ENCODE assay signal across 17 cellular contexts in the genomic region with DNA sequence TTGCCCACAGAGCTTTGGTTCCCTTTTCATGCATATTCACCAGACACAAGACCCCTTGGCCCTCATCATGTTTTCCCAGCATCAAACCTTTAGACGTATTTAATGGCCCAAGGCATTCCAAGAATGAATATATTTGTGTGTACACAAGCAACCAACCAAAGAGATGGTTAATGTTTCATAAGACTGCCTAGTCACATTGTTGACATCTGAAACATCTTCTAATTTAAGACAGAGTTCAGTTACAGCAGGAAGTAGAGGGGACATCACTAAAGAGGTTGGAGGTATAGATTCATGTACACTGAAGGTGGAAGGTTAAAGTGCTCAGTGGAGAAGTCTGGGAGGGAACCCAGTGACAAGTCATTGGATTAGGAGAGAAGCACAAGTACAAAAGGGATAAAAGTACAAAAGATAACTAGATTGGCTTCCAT. TPM values are rescaled to one million over a fixed set of nuclear protein-coding genes. Genes with fewer than 3 reads are reported as not detected.
DNase-seq lines count a peak whose midpoint lies in the region; ATAC-seq and FAIRE-seq lines count a peak whose summit lies in the region.
"Had no signal": no experiment of that assay in that cellular context is flagged by ENCODE, and none has a peak within 500 bp of the region (broad histone marks: within the 10 kb centered on the region; RNA-seq: fewer than 3 reads in every experiment).

No MANE protein-coding gene starts in this region.

- ATAC-seq in GM19463 (IDR thresholded peaks at IDR 0.05; ENCODE audit: unreplicated experiment) (peak; percentile 67), HG03045 (IDR thresholded peaks at IDR 0.05; ENCODE audit: unreplicated experiment) (no peak)
- ATAC-seq: activated CD4-positive, alpha-beta T cell treated with anti-CD3 and anti-CD28 coated beads for 36 hours; stimulated activated naive CD8-positive, alpha-beta T cell treated with anti-CD3 and anti-CD28 coated beads, Interleukin-15, amount 100 ng/mL, for 72 hours had no signal

- intact Hi-C loops in activated naive CD4-positive, alpha-beta T cell treated with anti-CD3 and anti-CD28 coated beads for 36 hours (cut with micrococcal nuclease): no loop called here

- no peaks in the 10 kb centered on the region for H3K27me3 Mint-ChIP-seq in activated naive CD4-positive, alpha-beta T cell treated with anti-CD3 and anti-CD28 coated beads for 36 hours (ENCODE audit: low read depth)
- H3K27me3 Mint-ChIP-seq: activated CD4-positive, alpha-beta T cell treated with anti-CD3 and anti-CD28 coated beads for 36 hours; stimulated activated naive CD8-positive, alpha-beta T cell treated with anti-CD3 and anti-CD28 coated beads, Interleukin-15, amount 100 ng/mL, for 72 hours had no signal

- peak; percentile 85 for DNase-seq in ACHN
- peak; percentile 94 for DNase-seq in RCC 7860 (ENCODE audit: low spot score)
- peak; percentile 97 for DNase-seq in kidney glomerular epithelial cell (lab: John Stamatoyannopoulos, UW)
- DNase-seq in HTR-8/SVneo (ENCODE audit: insufficient read length, low spot score): no peak
- no peak for DNase-seq in H4 (ENCODE audit: low spot score)
- no peak for DNase-seq in activated naive CD4-positive, alpha-beta T cell treated with anti-CD3 and anti-CD28 coated beads for 36 hours
- DNase-seq: activated CD4-positive, alpha-beta T cell treated with anti-CD3 and anti-CD28 coated beads for 36 hours; activated gamma-delta T cell treated with Interleukin-2 at 50 U/mL for 16 hours; colonic mucosa; NCI-H1694 treated with DMSO at 0.1 percent for 48 hours; NCI-H510A treated with DMSO at 0.1 percent for 48 hours; stimulated activated naive CD8-positive, alpha-beta T cell treated with anti-CD3 and anti-CD28 coated beads, Interleukin-15, amount 100 ng/mL, for 72 hours; T1000; upper lobe of left lung had no signal

- H3K4me1 Mint-ChIP-seq in activated naive CD4-positive, alpha-beta T cell treated with anti-CD3 and anti-CD28 coated beads for 36 hours (ENCODE audit: low read depth): peaks cover 12% of the 10 kb centered on the region

- no peak overlapping the region for H3K4me3 Mint-ChIP-seq in activated naive CD4-positive, alpha-beta T cell treated with anti-CD3 and anti-CD28 coated beads for 36 hours
- H3K4me3 Mint-ChIP-seq: activated CD4-positive, alpha-beta T cell treated with anti-CD3 and anti-CD28 coated beads for 36 hours; neural crest cell; stimulated activated naive CD8-positive, alpha-beta T cell treated with anti-CD3 and anti-CD28 coated beads, Interleukin-15, amount 100 ng/mL, for 72 hours had no signal

- no peak overlapping the region for H3K27ac Mint-ChIP-seq in activated naive CD4-positive, alpha-beta T cell treated with anti-CD3 and anti-CD28 coated beads for 36 hours
- H3K27ac Mint-ChIP-seq: activated CD4-positive, alpha-beta T cell treated with anti-CD3 and anti-CD28 coated beads for 36 hours; stimulated activated naive CD8-positive, alpha-beta T cell treated with anti-CD3 and anti-CD28 coated beads, Interleukin-15, amount 100 ng/mL, for 72 hours had no signal

- H3K36me3 Mint-ChIP-seq in activated naive CD4-positive, alpha-beta T cell treated with anti-CD3 and anti-CD28 coated beads for 36 hours (ENCODE audit: low read depth): peaks cover 8% of the 10 kb centered on the region

- no peaks in the 10 kb centered on the region for H3K9me3 Mint-ChIP-seq in activated naive CD4-positive, alpha-beta T cell treated with anti-CD3 and anti-CD28 coated beads for 36 hours
- H3K9me3 Mint-ChIP-seq: neural crest cell; stimulated activated naive CD8-positive, alpha-beta T cell treated with anti-CD3 and anti-CD28 coated beads, Interleukin-15, amount 100 ng/mL, for 72 hours had no signal

- FAIRE-seq in RCC 7860 (lab: Jason Lieb, UNC): peak; percentile 98
- no peak for FAIRE-seq in HTR-8/SVneo (lab: Jason Lieb, UNC)

- in situ Hi-C loops in ACHN (cut with HindIII; ENCODE audit: low pct_ligation_motif_present, low pct_unique_long_range_greater_than_20kb, low sequenced_read_pairs): no loop called here

- CTCF ChIA-PET in activated naive CD4-positive, alpha-beta T cell treated with anti-CD3 and anti-CD28 coated beads for 36 hours (lab: Charles Lee): interaction anchor here (0.6 kb wide), 1 partner anchor 234 kb away, joined by 5 read pairs; no protein-coding TSS in a partner anchor

RNA-seq across cellular contexts. Expression of a gene that starts 49.1 kb away (rescaled TPM):
- total RNA-seq in H4 (2014; rRNA removed; shearing (Covaris generic)): 0.89 and 1.8 TPM in 2 replicates
- 1 to 10 TPM; 1.6 to 2.7 TPM for total RNA-seq in activated naive CD4-positive, alpha-beta T cell treated with anti-CD3 and anti-CD28 coated beads for 36 hours

Comparison
In these comparisons a context has a peak if more than half of its experiments do, and no peak if none do; other contexts are left out.
1. DNase-seq: peak in ACHN (single experiment), RCC 7860 (single experiment) and kidney glomerular epithelial cell (single experiment); none in HTR-8/SVneo (single experiment), H4 (single experiment) and activated naive CD4-positive, alpha-beta T cell treated with anti-CD3 and anti-CD28 coated beads for 36 hours (single experiment).